ENCODE assay signal across 8 cellular contexts in genomic region chr16:11560701-11561439, GRCh38. TPM values are rescaled to one million over a fixed set of nuclear protein-coding genes. Genes with fewer than 3 reads are reported as not detected.
DNase-seq lines count a peak whose midpoint lies in the region; ATAC-seq lines count a peak whose summit lies in the region.

No MANE protein-coding gene starts in this region.

- H3K4me3 ChIP-seq in SJSA1, result no peak overlapping the region

- no peaks in the 10 kb centered on the region for H3K9me3 Mint-ChIP-seq in activated naive CD8-positive, alpha-beta T cell (ENCODE audit: low read depth)

- H3K27me3 ChIP-seq in SJSA1 (replicated peaks), result no peaks in the 10 kb centered on the region

- DNase-seq in SJSA1 (ENCODE audit: low read depth in 1 of 2, low spot score in 2 of 2) (no peak), left kidney (ENCODE audit: low read depth, low spot score) (peak; percentile 74), NCI-H345 (lab: John Stamatoyannopoulos, UW) (no peak), NCI-H2196 treated with DMSO at 0.1 percent for 48 hours (lab: John Stamatoyannopoulos, UW; ENCODE audit: unreplicated experiment) (no peak)
- DNase-seq in stimulated activated CD8-positive, alpha-beta memory T cell treated with anti-CD3 and anti-CD28 coated beads, Interleukin-7, amount 100 ng/mL, for 1 hour (ENCODE audit: low read depth in 2 of 2), result peak; percentile 27 to 38

- H3K36me3 ChIP-seq in SJSA1, result peaks cover 50% of the 10 kb centered on the region

- H3K4me1 Mint-ChIP-seq in activated naive CD8-positive, alpha-beta T cell (ENCODE audit: low read depth), result peaks cover 86% of the 10 kb centered on the region

- H3K9me3 ChIP-seq in SJSA1 (replicated peaks), result peaks cover 9% of the 10 kb centered on the region

- H3K27ac ChIP-seq in SJSA1, result peak overlapping the region; percentile 60

- H3K36me3 Mint-ChIP-seq in activated naive CD8-positive, alpha-beta T cell, result peaks cover 11% of the 10 kb centered on the region

- peak overlapping the region; percentile 89 for H3K27ac Mint-ChIP-seq in activated naive CD8-positive, alpha-beta T cell

- H3K4me3 Mint-ChIP-seq in activated naive CD8-positive, alpha-beta T cell, result peak overlapping the region; percentile 86

- H3K4me1 ChIP-seq in SJSA1 (replicated peaks), result peaks cover 38% of the 10 kb centered on the region

- no peak for ATAC-seq in GM19463 (IDR thresholded peaks at IDR 0.05; ENCODE audit: unreplicated experiment)
- no peak for ATAC-seq in GM18511 (IDR thresholded peaks at IDR 0.05; ENCODE audit: unreplicated experiment)

- no peaks in the 10 kb centered on the region for H3K27me3 Mint-ChIP-seq in activated naive CD8-positive, alpha-beta T cell

RNA-seq across cellular contexts. Expression of gene LITAF, which starts 25.8 kb away (rescaled TPM):
- total RNA-seq in SJSA1 (2014; rRNA removed; shearing (Covaris generic)), result 50.8 and 83.4 TPM in 2 replicates

Comparison
In these comparisons a context has a peak if more than half of its experiments do, and no peak if none do; other contexts are left out.
1. DNase-seq: peak in left kidney (single experiment) and stimulated activated CD8-positive, alpha-beta memory T cell treated with anti-CD3 and anti-CD28 coated beads, Interleukin-7, amount 100 ng/mL, for 1 hour (2 of 2); none in SJSA1 (0 of 2), NCI-H345 (single experiment) and NCI-H2196 treated with DMSO at 0.1 percent for 48 hours (single experiment).